Comparison of ENCODE assay signal across 30 cellular contexts in genomic region chr1:119606394-119606793, GRCh38.
"Had no signal": no experiment of that assay in that cellular context is flagged by ENCODE, and none has a peak within 500 bp of the region (broad histone marks: within the 10 kb centered on the region; RNA-seq: fewer than 3 reads in every experiment).

No MANE protein-coding gene starts in this region.

- H3K4me1 ChIP-seq: adrenal gland had no signal

- H3K4me2 ChIP-seq: KMS-11, SK-N-SH had no signal

- ATAC-seq: activated CD4-positive, alpha-beta T cell treated with anti-CD3 and anti-CD28 coated beads for 36 hours; activated CD4-positive, CD25-positive, alpha-beta regulatory T cell treated with anti-CD3 and anti-CD28 coated beads, Interleukin-2, amount 50 U/mL, for 24 hours; activated CD8-positive, alpha-beta T cell treated with anti-CD3 and anti-CD28 coated beads, Interleukin-2, amount 10 ng/mL, durations not matched to agents 7 days and 5 days; activated naive CD4-positive, alpha-beta T cell treated with anti-CD3 and anti-CD28 coated beads, Interleukin-2, amount 50 U/mL, for 72 hours; activated T-cell treated with anti-CD3 and anti-CD28 coated beads, Interleukin-2, amount 50 U/mL, for 4 hours; WTC11 had no signal

- H3K4me3 Mint-ChIP-seq: activated CD4-positive, alpha-beta T cell treated with anti-CD3 and anti-CD28 coated beads for 36 hours; activated CD4-positive, alpha-beta T cell treated with anti-CD3 and anti-CD28 coated beads, Interleukin-2, amount 10 ng/mL, durations not matched to agents 7 days and 5 days; activated CD8-positive, alpha-beta T cell treated with anti-CD3 and anti-CD28 coated beads, Interleukin-2, amount 10 ng/mL, durations not matched to agents 7 days and 5 days; activated naive CD4-positive, alpha-beta T cell treated with anti-CD3 and anti-CD28 coated beads for 36 hours; activated T-cell treated with anti-CD3 and anti-CD28 coated beads, Interleukin-2, amount 50 U/mL, for 4 hours; activated T-helper 1 cell treated with anti-CD3 and anti-CD28 coated beads, Interleukin-12 subunit alpha, Interleukin-12 subunit beta, Interleukin-2, Interleukin-4 antibody, amounts not matched to agents 30 ng/mL and 10 ng/mL and 1 ng/mL, durations not matched to agents 14 hours and 24 hours and 36 hours; brain; T-helper 1 cell treated with Interleukin-12 subunit alpha and Interleukin-12 subunit beta and Interleukin-4 antibody, amounts not matched to agents 30 μg/mL and 1 μg/mL, for 36 hours; T-helper 2 cell treated with Interferon-gamma antibody and Interleukin-4, amounts not matched to agents 5 μg/mL and 100 μg/mL, for 36 hours; WTC11 had no signal

- H3K27ac Mint-ChIP-seq: activated CD4-positive, alpha-beta T cell treated with anti-CD3 and anti-CD28 coated beads for 36 hours; activated CD4-positive, alpha-beta T cell treated with anti-CD3 and anti-CD28 coated beads, Interleukin-2, amount 10 ng/mL, durations not matched to agents 7 days and 5 days; activated CD8-positive, alpha-beta T cell treated with anti-CD3 and anti-CD28 coated beads, Interleukin-2, amount 10 ng/mL, durations not matched to agents 7 days and 5 days; activated naive CD4-positive, alpha-beta T cell treated with anti-CD3 and anti-CD28 coated beads for 36 hours; activated naive CD4-positive, alpha-beta T cell treated with anti-CD3 and anti-CD28 coated beads, Interleukin-2, amount 50 U/mL, for 72 hours; activated T-helper 1 cell treated with anti-CD3 and anti-CD28 coated beads, Interleukin-12 subunit alpha, Interleukin-12 subunit beta, Interleukin-2, Interleukin-4 antibody, amounts not matched to agents 30 ng/mL and 10 ng/mL and 1 ng/mL, durations not matched to agents 14 hours and 24 hours and 36 hours; brain; T-helper 1 cell treated with Interleukin-12 subunit alpha and Interleukin-12 subunit beta and Interleukin-4 antibody, amounts not matched to agents 30 μg/mL and 1 μg/mL, for 36 hours; T-helper 2 cell treated with Interferon-gamma antibody and Interleukin-4, amounts not matched to agents 5 μg/mL and 100 μg/mL, for 36 hours; WTC11 had no signal

- H3K9me3 Mint-ChIP-seq: activated CD4-positive, alpha-beta T cell treated with anti-CD3 and anti-CD28 coated beads, Interleukin-2, amount 10 ng/mL, durations not matched to agents 7 days and 5 days; activated naive CD4-positive, alpha-beta T cell treated with anti-CD3 and anti-CD28 coated beads for 36 hours; activated naive CD4-positive, alpha-beta T cell treated with anti-CD3 and anti-CD28 coated beads, Interleukin-2, amount 50 U/mL, for 72 hours; activated T-cell treated with anti-CD3 and anti-CD28 coated beads, Interleukin-2, amount 50 U/mL, for 4 hours; activated T-helper 1 cell treated with anti-CD3 and anti-CD28 coated beads, Interleukin-12 subunit alpha, Interleukin-12 subunit beta, Interleukin-2, Interleukin-4 antibody, amounts not matched to agents 30 ng/mL and 10 ng/mL and 1 ng/mL, durations not matched to agents 14 hours and 24 hours and 36 hours; brain; T-helper 1 cell treated with Interleukin-12 subunit alpha and Interleukin-12 subunit beta and Interleukin-4 antibody, amounts not matched to agents 30 μg/mL and 1 μg/mL, for 36 hours; T-helper 2 cell treated with Interferon-gamma antibody and Interleukin-4, amounts not matched to agents 5 μg/mL and 100 μg/mL, for 36 hours; WTC11 had no signal

- H3K4me1 Mint-ChIP-seq: activated CD4-positive, alpha-beta T cell treated with anti-CD3 and anti-CD28 coated beads for 36 hours; activated CD4-positive, alpha-beta T cell treated with anti-CD3 and anti-CD28 coated beads, Interleukin-2, amount 10 ng/mL, durations not matched to agents 7 days and 5 days had no signal

- FAIRE-seq: bronchial epithelial cell had no signal

- H3K9ac ChIP-seq: KMS-11, SK-N-SH had no signal

- H3K36me3 Mint-ChIP-seq: activated naive CD4-positive, alpha-beta T cell treated with anti-CD3 and anti-CD28 coated beads, Interleukin-2, amount 50 U/mL, for 72 hours; brain; WTC11 had no signal

- H3K27me3 ChIP-seq: adrenal gland, SJSA1 had no signal

- H3K27ac ChIP-seq: adrenal gland, KMS-11, SJSA1 had no signal

- H3K4me3 ChIP-seq: adrenal gland, SJSA1 had no signal

- H3K36me3 ChIP-seq: adrenal gland, SJSA1 had no signal

- H3K9me3 ChIP-seq: adrenal gland, SJSA1, SK-N-SH had no signal

- DNase-seq: activated CD4-positive, alpha-beta T cell treated with anti-CD3 and anti-CD28 coated beads for 36 hours; activated CD4-positive, alpha-beta T cell treated with anti-CD3 and anti-CD28 coated beads, Interleukin-2, amount 10 ng/mL, durations not matched to agents 7 days and 5 days; activated CD4-positive, alpha-beta T cell treated with anti-CD3 and anti-CD28 coated beads, Interleukin-2, amount 50 U/mL, for 48 hours; activated CD8-positive, alpha-beta T cell treated with anti-CD3 and anti-CD28 coated beads, Interleukin-2, amount 10 ng/mL, durations not matched to agents 7 days and 5 days; activated gamma-delta T cell treated with Interleukin-2 at 50 U/mL for 16 hours; activated naive CD4-positive, alpha-beta T cell treated with anti-CD3 and anti-CD28 coated beads for 36 hours; activated T-cell treated with anti-CD3 and anti-CD28 coated beads, Interleukin-2, amount 50 U/mL, for 4 hours; MM.1S; NCI-H1092; NCI-H1436 treated with DMSO at 0.1 percent for 48 hours; NCI-H1694 treated with DMSO at 0.1 percent for 48 hours; NCI-H2029; NCI-H345; NCI-H526; NCI-H748 treated with DMSO at 0.1 percent for 48 hours; NK-92 treated with Interleukin-12 subunit alpha and Interleukin-12 subunit beta, amount 100 ng/mL, for 24 hours; OCI-M1; SHP77 treated with DMSO at 0.1 percent for 48 hours; SK-N-SH had no signal
